ENCODE assay signal across 19 cellular contexts in genomic region chr16:55043499-55043898, GRCh38.
"Had no signal": no experiment of that assay in that cellular context is flagged by ENCODE, and none has a peak within 500 bp of the region (broad histone marks: within the 10 kb centered on the region; RNA-seq: fewer than 3 reads in every experiment).

No MANE protein-coding gene starts in this region.

- DNase-seq: activated CD4-positive, alpha-beta memory T cell treated with anti-CD3 and anti-CD28 coated beads for 36 hours; activated CD4-positive, alpha-beta T cell treated with anti-CD3 and anti-CD28 coated beads for 36 hours; activated CD8-positive, alpha-beta memory T cell treated with anti-CD3 and anti-CD28 coated beads, Interleukin-2, amount 10 ng/mL, durations not matched to agents 7 days and 5 days; dorsolateral prefrontal cortex; erythroblast; hypothalamus; kidney; mucosa of descending colon; naive thymus-derived CD4-positive, alpha-beta T cell; ovary; psoas muscle; stimulated activated CD4-positive, alpha-beta T cell treated with anti-CD3 and anti-CD28 coated beads, Interleukin-4, amount 100 ng/mL, for 4 hours; SW 1271; T-helper 2 cell; testis had no signal

- H3K4me3 ChIP-seq: cardiac muscle cell, dorsolateral prefrontal cortex, lung, mucosa of descending colon, ovary, psoas muscle, testis had no signal

- H3K4me1 ChIP-seq: psoas muscle, testis had no signal

- H3K27ac ChIP-seq: cardiac muscle cell, dorsolateral prefrontal cortex, ovary, psoas muscle, testis had no signal

- H3K9me3 ChIP-seq: mucosa of descending colon, ovary, psoas muscle, testis had no signal

- H3K36me3 ChIP-seq: cardiac muscle cell, ovary had no signal

- FAIRE-seq: endometrium, frontal cortex, kidney had no signal

- H3K27me3 ChIP-seq: cardiac muscle cell, ovary, testis had no signal
